18 cellular contexts compared by ENCODE assay signal in genomic region chr2:109301746-109302145, GRCh38.
"Had no signal": no experiment of that assay in that cellular context is flagged by ENCODE, and none has a peak within 500 bp of the region (broad histone marks: within the 10 kb centered on the region; RNA-seq: fewer than 3 reads in every experiment).

No MANE protein-coding gene starts in this region.

- H3K27me3 ChIP-seq: dorsolateral prefrontal cortex, esophagus muscularis mucosa, gastrocnemius medialis, heart right ventricle, left lung had no signal

- H3K9me3 ChIP-seq: esophagus muscularis mucosa, gastrocnemius medialis, heart right ventricle, left lung, lower lobe of right lung, mucosa of descending colon had no signal

- DNase-seq: dermis blood vessel endothelial cell; dorsolateral prefrontal cortex; effector CD4-positive, alpha-beta T cell; effector memory CD4-positive, alpha-beta T cell; foreskin melanocyte; gastrocnemius medialis; glutamatergic neuron; head of caudate nucleus; heart right ventricle; hippocampal formation; left cardiac atrium; left lung; left ventricle myocardium superior; lower lobe of right lung; mesenchymal stem cell; mucosa of descending colon had no signal

- H3K36me3 ChIP-seq: esophagus muscularis mucosa, gastrocnemius medialis, heart right ventricle, left lung, lower lobe of right lung had no signal

- ATAC-seq: gastrocnemius medialis, left lung, lower lobe of right lung, mucosa of descending colon had no signal

- H3K27ac ChIP-seq: coronary artery, esophagus muscularis mucosa, gastrocnemius medialis, heart right ventricle, left lung, lower lobe of right lung had no signal

- H3K4me3 ChIP-seq: coronary artery, dorsolateral prefrontal cortex, esophagus muscularis mucosa, gastrocnemius medialis, heart right ventricle, left lung, lower lobe of right lung, mucosa of descending colon had no signal
